ENCODE assay signal across 15 cellular contexts in the genomic region with DNA sequence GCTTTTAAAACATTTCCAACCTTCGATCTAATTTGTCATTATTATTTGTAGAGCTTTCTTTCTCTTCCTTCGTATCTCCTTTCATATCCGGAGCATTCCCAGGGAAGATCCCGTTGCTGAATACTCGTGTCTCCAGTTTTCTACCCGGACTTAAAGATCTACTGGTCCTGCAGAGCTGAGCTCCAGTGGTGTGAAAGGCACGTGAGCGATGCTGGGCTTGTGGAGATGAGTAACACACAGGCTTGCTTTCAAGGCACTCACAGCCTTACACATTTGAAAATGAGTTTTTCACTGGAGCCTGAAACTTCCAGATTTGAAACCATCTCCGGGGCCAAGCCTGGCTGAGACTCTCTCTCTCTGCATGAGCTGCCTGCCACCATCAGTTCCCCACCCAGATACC.
DNase-seq lines count a peak whose midpoint lies in the region; ATAC-seq and TF ChIP-seq lines count a peak whose summit lies in the region.
"Had no signal": no experiment of that assay in that cellular context is flagged by ENCODE, and none has a peak within 500 bp of the region (broad histone marks: within the 10 kb centered on the region; RNA-seq: fewer than 3 reads in every experiment).

No MANE protein-coding gene starts in this region.

- H3K4me3 ChIP-seq in fibroblast of mammary gland (ENCODE audit: control insufficient read depth, low read depth, low read length), result no peak overlapping the region

- H3K9me3 Mint-ChIP-seq in nephron progenitor cell, result no peaks in the 10 kb centered on the region
- no peaks in the 10 kb centered on the region for H3K9me3 Mint-ChIP-seq in activated T-helper 17 cell treated with anti-CD3 and anti-CD28 coated beads, Interleukin-2, amount 50 U/mL, for 72 hours

- no peak overlapping the region for H3K4me3 Mint-ChIP-seq in nephron progenitor cell
- H3K4me3 Mint-ChIP-seq in activated T-helper 17 cell treated with anti-CD3 and anti-CD28 coated beads, Interleukin-2, amount 50 U/mL, for 72 hours, result no peak overlapping the region
- H3K4me3 Mint-ChIP-seq: CD8-positive, alpha-beta memory T cell had no signal

- TF ChIP-seq CTCF in fibroblast of mammary gland (conservative IDR thresholded peaks at IDR 0.05; ENCODE audit: control insufficient read depth, insufficient read depth, low read depth, low read length) (no peak), nephron progenitor cell (IDR thresholded peaks at IDR 0.05) (no peak)

- peaks cover 19% of the 10 kb centered on the region for H3K36me3 Mint-ChIP-seq in nephron progenitor cell (ENCODE audit: low read depth)
- H3K36me3 Mint-ChIP-seq in activated T-helper 17 cell treated with anti-CD3 and anti-CD28 coated beads, Interleukin-2, amount 50 U/mL, for 72 hours (ENCODE audit: low read depth), result no peaks in the 10 kb centered on the region
- H3K36me3 Mint-ChIP-seq: CD8-positive, alpha-beta memory T cell had no signal

- H3K27ac Mint-ChIP-seq in nephron progenitor cell, result peak overlapping the region; percentile 88
- no peak overlapping the region for H3K27ac Mint-ChIP-seq in activated T-helper 17 cell treated with anti-CD3 and anti-CD28 coated beads, Interleukin-2, amount 50 U/mL, for 72 hours
- H3K27ac Mint-ChIP-seq: CD8-positive, alpha-beta memory T cell had no signal

- no peak for ATAC-seq in HG03095 (IDR thresholded peaks at IDR 0.05; ENCODE audit: unreplicated experiment)
- ATAC-seq in activated T-helper 17 cell treated with anti-CD3 and anti-CD28 coated beads, Interleukin-2, amount 50 U/mL, for 72 hours (replicated peaks), result no peak

- DNase-seq in AG20443 (ENCODE audit: low spot score), result peak; percentile 38
- DNase-seq in RPMI7951 (ENCODE audit: low read depth), result peak; percentile 42
- peak; percentile 17 for DNase-seq in fibroblast of mammary gland (ENCODE audit: low read depth)
- DNase-seq in nephron progenitor cell, result no peak
- DNase-seq in ACHN, result no peak
- DNase-seq in SIG-M5 treated with dmso at 0.1 percent for 504 hours (lab: John Stamatoyannopoulos, UW; ENCODE audit: unreplicated experiment), result no peak
- DNase-seq: CD8-positive, alpha-beta memory T cell; DMS53; H7; NCI-H187; NCI-H510A; NCI-H748 treated with DMSO at 0.1 percent for 48 hours; NK-92 treated with Interleukin-12 subunit alpha and Interleukin-12 subunit beta, amount 100 ng/mL, for 24 hours had no signal

- in situ Hi-C loops in ACHN (cut with HindIII; ENCODE audit: low pct_ligation_motif_present, low pct_unique_long_range_greater_than_20kb, low sequenced_read_pairs), result no loop called here

- peaks cover 89% of the 10 kb centered on the region for H3K4me1 Mint-ChIP-seq in nephron progenitor cell
- no peaks in the 10 kb centered on the region for H3K4me1 Mint-ChIP-seq in activated T-helper 17 cell treated with anti-CD3 and anti-CD28 coated beads, Interleukin-2, amount 50 U/mL, for 72 hours
- H3K4me1 Mint-ChIP-seq: CD8-positive, alpha-beta memory T cell had no signal

- H3K27me3 Mint-ChIP-seq in nephron progenitor cell (ENCODE audit: low read depth, poor library complexity), result peaks cover 7% of the 10 kb centered on the region
- peaks cover 3% of the 10 kb centered on the region for H3K27me3 Mint-ChIP-seq in activated T-helper 17 cell treated with anti-CD3 and anti-CD28 coated beads, Interleukin-2, amount 50 U/mL, for 72 hours

Comparison
In these comparisons a context has a peak if more than half of its experiments do, and no peak if none do; other contexts are left out.
1. DNase-seq: peak in AG20443 (single experiment), RPMI7951 (single experiment) and fibroblast of mammary gland (single experiment); none in nephron progenitor cell (single experiment), ACHN (single experiment) and SIG-M5 treated with dmso at 0.1 percent for 504 hours (single experiment).